In the genomic region with DNA sequence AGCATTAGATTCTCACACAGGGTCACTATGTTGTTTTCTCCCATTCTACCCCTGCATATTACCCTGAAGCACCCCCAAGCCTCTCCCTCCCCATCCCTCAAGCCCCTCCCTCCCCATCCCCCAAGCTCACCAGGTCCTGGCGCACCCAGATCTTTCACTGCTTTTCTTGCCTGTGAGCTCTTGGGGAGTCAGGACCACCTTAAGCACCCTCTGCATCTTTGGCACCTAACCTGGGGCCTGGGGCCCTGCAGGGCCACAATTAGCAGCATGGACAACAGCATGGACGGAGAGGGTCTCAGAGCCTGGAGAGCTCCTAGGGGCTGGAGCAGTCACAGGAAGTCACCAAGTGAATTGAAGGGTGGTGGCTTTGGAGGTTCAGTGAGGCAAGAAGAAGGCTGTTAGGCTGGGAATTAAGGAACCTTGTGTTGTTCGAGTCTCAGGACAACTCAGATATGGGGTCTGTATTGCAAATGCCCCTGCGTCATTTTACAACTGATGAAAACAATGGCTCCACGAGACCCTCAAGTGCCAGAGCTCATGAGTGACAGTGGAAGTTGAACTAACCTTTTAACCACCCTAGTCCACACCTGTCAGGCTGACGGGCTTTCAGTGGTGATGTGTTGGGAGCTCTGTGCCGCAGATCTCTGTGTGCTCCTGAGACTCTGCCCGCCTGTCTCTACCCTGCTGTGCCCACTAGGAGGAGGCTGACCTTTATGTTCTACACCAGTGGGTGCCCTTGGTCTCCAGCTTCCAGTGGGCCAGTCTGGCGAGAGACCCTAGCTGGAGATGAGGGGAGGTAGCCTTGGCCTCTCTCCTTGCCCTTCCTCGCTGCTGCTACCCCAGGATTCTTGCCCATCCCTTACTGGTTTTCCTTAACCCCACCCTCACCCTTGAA, we compare ENCODE assay signal across 15 cellular contexts.
DNase-seq lines count a peak whose midpoint lies in the region; ATAC-seq and TF ChIP-seq lines count a peak whose summit lies in the region.
"Had no signal": no experiment of that assay in that cellular context is flagged by ENCODE, and none has a peak within 500 bp of the region (broad histone marks: within the 10 kb centered on the region; RNA-seq: fewer than 3 reads in every experiment).

No MANE protein-coding gene starts in this region.

- H3K27me3 ChIP-seq in CD8-positive, alpha-beta memory T cell (ENCODE audit: insufficient read depth, low read length, poor library complexity, severe bottlenecking) = no peaks in the 10 kb centered on the region
- no peaks in the 10 kb centered on the region for H3K27me3 ChIP-seq in OCI-LY3 (ENCODE audit: low read depth, low read length)
- peaks cover 0 to 8% (median 0%) of the 10 kb centered on the region in 4 donors for H3K27me3 ChIP-seq in esophagus muscularis mucosa
- H3K27me3 ChIP-seq in spleen (replicated peaks in 1 of 7) = no peaks in the 10 kb centered on the region
- H3K27me3 ChIP-seq in heart right ventricle = no peaks in the 10 kb centered on the region
- H3K27me3 ChIP-seq: adrenal gland, BE2C had no signal

- no peak for ATAC-seq in heart right ventricle
- ATAC-seq: esophagus mucosa had no signal

- H3K36me3 Mint-ChIP-seq in CD8-positive, alpha-beta memory T cell = no peaks in the 10 kb centered on the region

- H3K4me1 ChIP-seq in CD8-positive, alpha-beta memory T cell (ENCODE audit: insufficient read depth, low read length) = peaks cover 37% of the 10 kb centered on the region
- H3K4me1 ChIP-seq in OCI-LY3 (ENCODE audit: low read length) = peaks cover 88% of the 10 kb centered on the region
- peaks cover 16 to 39% (median 29%) of the 10 kb centered on the region in 4 donors for H3K4me1 ChIP-seq in esophagus muscularis mucosa
- H3K4me1 ChIP-seq in spleen = peaks cover 39 to 100% (median 85%) of the 10 kb centered on the region in 6 donors
- H3K4me1 ChIP-seq in heart right ventricle = peaks cover 6 to 95% (median 51%) of the 10 kb centered on the region in 9 donors
- H3K4me1 ChIP-seq: BE2C had no signal

- TF ChIP-seq CTCF in OCI-LY3 (IDR thresholded peaks at IDR 0.05; ENCODE audit: low read depth, low read length) = peak; percentile 19
- TF ChIP-seq CTCF in esophagus muscularis mucosa (IDR thresholded peaks at IDR 0.05) = no peak
- no peak for TF ChIP-seq CTCF in spleen (IDR thresholded peaks at IDR 0.05 in 8 of 11, conservative IDR thresholded peaks at IDR 0.05 in 3 of 11)
- TF ChIP-seq CTCF in heart right ventricle (IDR thresholded peaks at IDR 0.05) = no peak

- peak overlapping the region; percentile 85 for H3K4me2 ChIP-seq in OCI-LY3 (ENCODE audit: low read length)

- TF ChIP-seq EP300 in esophagus muscularis mucosa (IDR thresholded peaks at IDR 0.05) = no peak

- no peak overlapping the region for H2AFZ ChIP-seq in OCI-LY3 (ENCODE audit: low read depth, low read length)

- no peaks in the 10 kb centered on the region for H3K27me3 Mint-ChIP-seq in CD8-positive, alpha-beta memory T cell
- H3K27me3 Mint-ChIP-seq: activated CD4-positive, alpha-beta T cell treated with anti-CD3 and anti-CD28 coated beads, Interleukin-2, amount 10 ng/mL, durations not matched to agents 24 days and 14 days had no signal

- 92% methylated on average over 7 of the region's 10 CpGs for WGBS in esophagus muscularis mucosa
- 86 to 96% (median 89%) methylated on average over 8 to 10 of the region's 10 CpGs for WGBS in spleen, 5 donors
- WGBS in heart right ventricle, 2 donors = 95 to 98% methylated on average over 10 of the region's 10 CpGs

- no peaks in the 10 kb centered on the region for H3K36me3 ChIP-seq in CD8-positive, alpha-beta memory T cell (ENCODE audit: insufficient read depth, low read length)
- H3K36me3 ChIP-seq in OCI-LY3 (replicated peaks; ENCODE audit: low read depth, low read length) (peaks cover under 1% of the 10 kb centered on the region), esophagus muscularis mucosa (no peaks in the 10 kb centered on the region), spleen (no peaks in the 10 kb centered on the region), heart right ventricle (no peaks in the 10 kb centered on the region)
- H3K36me3 ChIP-seq: adrenal gland, BE2C had no signal

- no peak overlapping the region for H3K4me3 Mint-ChIP-seq in CD8-positive, alpha-beta memory T cell

- H4K20me1 ChIP-seq in OCI-LY3 (ENCODE audit: insufficient read depth, low read length) = peaks cover 63% of the 10 kb centered on the region

- no peaks in the 10 kb centered on the region for H3K9me3 ChIP-seq in CD8-positive, alpha-beta memory T cell (ENCODE audit: low read length)
- H3K9me3 ChIP-seq in OCI-LY3 (ENCODE audit: insufficient read depth, low read length) (peaks cover 3% of the 10 kb centered on the region; the same call in 1 of the 2 replicates), esophagus muscularis mucosa (no peaks in the 10 kb centered on the region), spleen (no peaks in the 10 kb centered on the region), heart right ventricle (no peaks in the 10 kb centered on the region)
- H3K9me3 ChIP-seq: adrenal gland, BE2C had no signal

- TF ChIP-seq POLR2A in esophagus muscularis mucosa (IDR thresholded peaks at IDR 0.05; ENCODE audit: low read depth) (no peak), spleen (IDR thresholded peaks at IDR 0.05) (no peak)

- H3K79me2 ChIP-seq in OCI-LY3 (ENCODE audit: low read length) = peaks cover 84% of the 10 kb centered on the region

- peak overlapping the region in 5 of 8 donors; percentile 4 to 72 (median 51) for H3K27ac Mint-ChIP-seq in CD8-positive, alpha-beta memory T cell

- no peak overlapping the region for H3K4me3 ChIP-seq in CD8-positive, alpha-beta memory T cell (ENCODE audit: low read length)
- peak overlapping the region; percentile 54 for H3K4me3 ChIP-seq in OCI-LY3 (ENCODE audit: low read length)
- no peak overlapping the region for H3K4me3 ChIP-seq in esophagus muscularis mucosa
- no peak overlapping the region for H3K4me3 ChIP-seq in spleen
- no peak overlapping the region for H3K4me3 ChIP-seq in heart right ventricle
- H3K4me3 ChIP-seq: adrenal gland had no signal

- peaks cover 63 to 89% (median 85%) of the 10 kb centered on the region in 3 donors for H3K4me1 Mint-ChIP-seq in CD8-positive, alpha-beta memory T cell

- CTCF ChIA-PET in CD8-positive, alpha-beta memory T cell (lab: Charles Lee) = interaction anchor here (0.7 to 11.1 kb wide), 2 partner anchors 49 to 170 kb away, joined by 3 to 210 read pairs; no protein-coding TSS in a partner anchor

- no peaks in the 10 kb centered on the region for H3K9me3 Mint-ChIP-seq in CD8-positive, alpha-beta memory T cell
- H3K9me3 Mint-ChIP-seq: activated CD4-positive, alpha-beta T cell treated with anti-CD3 and anti-CD28 coated beads, Interleukin-2, amount 10 ng/mL, durations not matched to agents 24 days and 14 days had no signal

- POLR2A ChIA-PET in CD8-positive, alpha-beta memory T cell (lab: Charles Lee) = no interaction called here

- intact Hi-C loops in esophagus muscularis mucosa (cut with DNase I) = loop anchor here (5.0 kb wide), 1 partner anchor 38 kb away; no protein-coding TSS in a partner anchor
- intact Hi-C loops in spleen (cut with DNase I; ENCODE audit: low total_unique reads) = no loop called here
- intact Hi-C loops in heart right ventricle (cut with DNase I) = loop anchor here in 7 of 10 donors (5.0 to 10.0 kb wide), 4 partner anchors 113 to 168 kb away; partner anchors contain the start of gene PTPRJ (in 3 of the 7)

- DNase-seq in CD8-positive, alpha-beta memory T cell = no peak
- DNase-seq in esophagus muscularis mucosa (ENCODE audit: extremely low spot score) = peak; percentile 70
- no peak for DNase-seq in spleen
- no peak for DNase-seq in NCI-H1092 treated with DMSO at 0.1 percent for 48 hours (lab: John Stamatoyannopoulos, UW)
- no peak for DNase-seq in central memory CD4-positive, alpha-beta T cell
- DNase-seq in NCI-H82 treated with DMSO at 0.1 percent for 48 hours (lab: John Stamatoyannopoulos, UW; ENCODE audit: unreplicated experiment) = no peak
- no peak for DNase-seq in heart right ventricle
- DNase-seq: activated CD4-positive, alpha-beta T cell treated with anti-CD3 and anti-CD28 coated beads, Interleukin-2, amount 10 ng/mL, durations not matched to agents 24 days and 14 days; BE2C; DND-41; NCI-H187; stimulated activated CD4-positive, alpha-beta T cell treated with anti-CD3 and anti-CD28 coated beads, Interleukin-15, amount 100 ng/mL, for 24 hours had no signal

- H3K27ac ChIP-seq in CD8-positive, alpha-beta memory T cell (ENCODE audit: low read depth, low read length) = no peak overlapping the region
- H3K27ac ChIP-seq in OCI-LY3 (ENCODE audit: low read length) (peak overlapping the region; percentile 85), esophagus muscularis mucosa (replicated peaks in 1 of 4) (no peak overlapping the region), spleen (peak overlapping the region in 6 of 8 donors; percentile 5 to 85 (median 80)), heart right ventricle (peak overlapping the region in 1 of 10 donors; percentile 60)
- H3K27ac ChIP-seq: adrenal gland had no signal

- H3K9ac ChIP-seq in OCI-LY3 (ENCODE audit: low read length) = peak overlapping the region; percentile 67

Comparison
In these comparisons a context has a peak if more than half of its experiments do, and no peak if none do; other contexts are left out.
1. H3K27ac ChIP-seq: peak in OCI-LY3 (single experiment) and spleen (6 of 8); none in CD8-positive, alpha-beta memory T cell (single experiment) and esophagus muscularis mucosa (0 of 4).